Comparison of ENCODE assay signal across 12 cellular contexts in the genomic region with DNA sequence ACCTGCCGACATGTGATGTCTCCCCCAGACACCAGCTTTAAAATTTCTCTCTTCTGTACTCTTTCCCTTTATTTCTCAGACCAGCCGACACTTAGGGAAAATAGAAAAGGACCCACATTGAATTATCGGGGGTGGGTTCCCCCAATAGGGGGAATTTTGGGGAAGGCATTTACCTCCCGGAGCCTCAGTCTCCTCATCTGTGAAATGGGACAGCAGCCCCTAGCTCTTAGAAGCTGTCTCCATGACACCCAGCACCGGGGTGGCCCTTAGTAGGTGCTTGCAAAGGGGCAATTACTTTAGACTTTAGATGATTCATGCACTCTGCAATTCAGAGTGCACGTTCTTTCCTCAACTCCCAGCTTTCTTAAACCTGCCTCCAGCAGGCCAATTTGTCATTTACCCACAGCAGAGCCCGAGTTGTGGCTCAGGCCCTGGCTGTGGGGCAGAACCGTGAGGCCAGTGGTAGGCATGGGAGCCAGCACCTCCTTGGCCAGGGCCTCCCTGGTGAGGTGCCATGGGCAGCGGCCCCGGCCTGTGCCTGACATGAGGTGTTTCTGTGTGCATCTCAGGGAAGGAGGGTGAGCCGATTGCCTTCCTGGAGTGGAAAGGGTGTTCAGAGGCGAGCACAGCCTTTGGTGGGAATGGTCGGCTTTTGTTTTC. TPM values are rescaled to one million over a fixed set of nuclear protein-coding genes. Genes with fewer than 3 reads are reported as not detected.
A peak's percentile ranks its signal among the peaks of the same experiment; 100 is the strongest.
DNase-seq lines count a peak whose midpoint lies in the region; TF ChIP-seq lines count a peak whose summit lies in the region.
"Had no signal": no experiment of that assay in that cellular context is flagged by ENCODE, and none has a peak within 500 bp of the region (broad histone marks: within the 10 kb centered on the region; RNA-seq: fewer than 3 reads in every experiment).

No MANE protein-coding gene starts in this region.

- DNase-seq in NT2/D1 (ENCODE audit: low read depth, low spot score) (no peak), dorsolateral prefrontal cortex (no peak), suprapubic skin (ENCODE audit: low spot score in 2 of 2) (no peak), HK-2 (ENCODE audit: unreplicated experiment) (no peak), SIG-M5 treated with dmso at 0.1 percent for 504 hours (lab: John Stamatoyannopoulos, UW; ENCODE audit: unreplicated experiment) (no peak), GM10248 (ENCODE audit: extremely low spot score) (no peak)
- no peak for DNase-seq in activated CD4-positive, alpha-beta T cell treated with anti-CD3 and anti-CD28 coated beads, Interleukin-2, amount 50 U/mL, for 48 hours
- DNase-seq: activated naive CD4-positive, alpha-beta T cell treated with anti-CD3 and anti-CD28 coated beads for 36 hours; mammary epithelial cell; pancreas had no signal

- H3K9me3 ChIP-seq in NT2/D1 (ENCODE audit: insufficient read depth, low read length), result peaks cover 10% of the 10 kb centered on the region
- H3K9me3 ChIP-seq in muscle layer of colon (ENCODE audit: low read length), result no peaks in the 10 kb centered on the region
- no peaks in the 10 kb centered on the region for H3K9me3 ChIP-seq in suprapubic skin
- H3K9me3 ChIP-seq: pancreas had no signal

- H3K36me3 ChIP-seq in NT2/D1 (ENCODE audit: insufficient read depth, insufficient read length, low read length) (peaks cover 34% of the 10 kb centered on the region), muscle layer of colon (ENCODE audit: insufficient read depth, low read length) (peaks cover 18% of the 10 kb centered on the region), suprapubic skin (peaks cover 15% of the 10 kb centered on the region)
- H3K36me3 ChIP-seq: pancreas had no signal

- H3K27ac ChIP-seq in dorsolateral prefrontal cortex, result peak overlapping the region in 58 of 59 donors; percentile 55 to 95 (median 87)
- H3K27ac ChIP-seq in muscle layer of colon (ENCODE audit: low read depth, low read length), result peak overlapping the region; percentile 75
- peak overlapping the region; percentile 76 for H3K27ac ChIP-seq in suprapubic skin

- no peak for TF ChIP-seq EP300 in suprapubic skin (IDR thresholded peaks at IDR 0.05)

- H3K9ac ChIP-seq in NT2/D1 (ENCODE audit: insufficient read length, low read depth) (peak overlapping the region; percentile 21), muscle layer of colon (ENCODE audit: low read length) (peak overlapping the region; percentile 49)

- H3K4me1 ChIP-seq in NT2/D1 (ENCODE audit: insufficient read depth, insufficient read length), result peaks cover 3% of the 10 kb centered on the region
- H3K4me1 ChIP-seq in muscle layer of colon (ENCODE audit: insufficient read depth, low read length), result peaks cover 44% of the 10 kb centered on the region
- H3K4me1 ChIP-seq in suprapubic skin, result peaks cover 37% of the 10 kb centered on the region

- WGBS in suprapubic skin, result 60% methylated on average over 13 of the region's 13 CpGs

- H3K27me3 ChIP-seq in NT2/D1 (ENCODE audit: insufficient read depth, insufficient read length) (no peaks in the 10 kb centered on the region), dorsolateral prefrontal cortex (no peaks in the 10 kb centered on the region), muscle layer of colon (ENCODE audit: control insufficient read depth in 1 of 2, insufficient read depth in 2 of 2, low read length in 2 of 2) (no peaks in the 10 kb centered on the region), suprapubic skin (no peaks in the 10 kb centered on the region)
- H3K27me3 ChIP-seq: BLaER1 treated with 17β-estradiol and CSF1 and Interleukin-3, amounts not matched to agents 10 nM and 100 nM; pancreas had no signal

- no peak for TF ChIP-seq CTCF in dorsolateral prefrontal cortex (IDR thresholded peaks at IDR 0.05 in 54 of 56, conservative IDR thresholded peaks at IDR 0.05 in 2 of 56; ENCODE audit: low read depth in 1 of 56, partially characterized antibody in 56 of 56)
- no peak for TF ChIP-seq CTCF in suprapubic skin (IDR thresholded peaks at IDR 0.05)
- TF ChIP-seq CTCF in GM10248 (IDR thresholded peaks at IDR 0.05; ENCODE audit: control extremely low read depth, extremely low read depth, low read depth, missing control alignments), result no peak

- POLR2A ChIA-PET in GM10248 (lab: Yijun Ruan, JAX), result no interaction called here

- intact Hi-C loops in dorsolateral prefrontal cortex (cut with DNase I), result loop anchor here in 1 of 2 donors (2.0 kb wide), 1 partner anchor 14 kb away; no protein-coding TSS in a partner anchor

- no peak overlapping the region for H3K4me3 ChIP-seq in NT2/D1 (ENCODE audit: insufficient read length, low read depth)
- H3K4me3 ChIP-seq in dorsolateral prefrontal cortex, result peak overlapping the region in 15 of 59 donors; percentile 1 to 47 (median 22)
- H3K4me3 ChIP-seq in muscle layer of colon (ENCODE audit: low read depth in 1 of 2, low read length in 2 of 2), result peak overlapping the region in 1 of 2 donors; percentile 39
- H3K4me3 ChIP-seq in suprapubic skin, result no peak overlapping the region
- H3K4me3 ChIP-seq: BLaER1 treated with 17β-estradiol and CSF1 and Interleukin-3, amounts not matched to agents 10 nM and 100 nM; pancreas had no signal

- no peak for TF ChIP-seq POLR2A in suprapubic skin (IDR thresholded peaks at IDR 0.05)

- CTCF ChIA-PET in GM10248 (lab: Yijun Ruan, JAX), result interaction anchor here (1.1 kb wide), 1 partner anchor 11 kb away, joined by 3 read pairs; no protein-coding TSS in a partner anchor

RNA-seq across cellular contexts. Expression of a gene that starts 51.7 kb away (rescaled TPM):
- total RNA-seq in dorsolateral prefrontal cortex (10 to 100 TPM in 119 of 120 experiments, 1 to 10 TPM in 1; 9.2 to 63.2 (median 19.7) TPM), suprapubic skin (10 to 100 TPM; 29.1 to 42.1 (median 31.3) TPM)
